In the genomic region with DNA sequence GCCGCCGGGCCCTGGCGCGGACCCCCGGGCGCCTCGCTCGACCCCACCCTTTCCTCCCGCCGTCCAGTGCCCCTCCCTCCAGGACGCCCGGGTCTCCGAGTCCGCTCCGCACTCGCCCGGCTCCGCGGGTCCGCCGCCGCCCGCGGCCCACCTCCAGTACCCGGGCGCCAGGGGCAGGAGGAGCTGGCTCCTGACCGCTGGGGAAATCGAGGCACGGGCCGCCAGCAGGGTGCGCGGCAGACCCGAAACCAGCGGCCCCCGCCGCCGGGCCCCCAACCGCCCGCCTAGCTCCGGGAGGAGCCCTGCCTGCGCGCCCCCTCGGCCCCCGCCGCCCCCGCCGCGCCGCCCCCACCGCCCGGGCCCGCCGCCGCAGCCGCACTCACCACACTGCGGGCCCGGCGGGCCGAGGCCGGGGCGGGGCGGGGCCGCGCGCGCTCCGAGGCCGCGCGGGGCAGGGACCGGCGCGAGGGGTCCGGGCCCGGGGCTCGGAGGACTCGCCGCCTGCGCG, we compare ENCODE assay signal across 8 cellular contexts. TPM values are rescaled to one million over a fixed set of nuclear protein-coding genes. Genes with fewer than 3 reads are reported as not detected.
DNase-seq lines count a peak whose midpoint lies in the region; ATAC-seq and TF ChIP-seq lines count a peak whose summit lies in the region.

No MANE protein-coding gene starts in this region.

- peak overlapping the region; percentile 25 for H2BK5ac ChIP-seq in mesendoderm (ENCODE audit: low read length)

- peak overlapping the region; percentile 94 for H3K56ac ChIP-seq in mesendoderm (ENCODE audit: low read length)

- H3K27ac ChIP-seq in mesendoderm (ENCODE audit: low read depth, low read length): peak overlapping the region; percentile 91

- H3K9ac ChIP-seq in mesendoderm (ENCODE audit: low read length): peak overlapping the region; percentile 79

- peaks cover 0 to 2% (median 0%) of the 10 kb centered on the region in 5 experiments for H3K9me3 Mint-ChIP-seq in brain

- peak overlapping the region; percentile 75 for H3K4ac ChIP-seq in mesendoderm (ENCODE audit: low read depth, low read length)

- ATAC-seq in HG03520 (IDR thresholded peaks at IDR 0.05; ENCODE audit: unreplicated experiment): peak; percentile 22

- peak overlapping the region; percentile 75 for H3K18ac ChIP-seq in mesendoderm (ENCODE audit: low read length)

- H2BK15ac ChIP-seq in mesendoderm (replicated peaks; ENCODE audit: low read depth): no peak overlapping the region

- peaks cover 3% of the 10 kb centered on the region for H3K36me3 Mint-ChIP-seq in brain

- H2AK5ac ChIP-seq in mesendoderm (ENCODE audit: low read length): no peak overlapping the region

- H3K27ac Mint-ChIP-seq in brain: peak overlapping the region in 1 of 5 experiments; percentile 58

- peak overlapping the region; percentile 73 for H3K4me2 ChIP-seq in mesendoderm (ENCODE audit: low read length)

- no peak for TF ChIP-seq CTCF in brain (conservative IDR thresholded peaks at IDR 0.05)

- DNase-seq in stimulated activated CD4-positive, alpha-beta T cell treated with anti-CD3 and anti-CD28 coated beads, Interleukin-4, amount 100 ng/mL, for 1 hour: peak; percentile 41
- DNase-seq in stimulated activated CD4-positive, alpha-beta T cell treated with anti-CD3 and anti-CD28 coated beads, Interleukin-1b, Interleukin-23, amount 100 ng/mL, for 48 hours: no peak
- DNase-seq in mesendoderm (no peak), middle frontal gyrus (ENCODE audit: extremely low spot score, low spot score) (no peak), inferior parietal cortex (ENCODE audit: extremely low spot score) (no peak), COR-L47 (lab: John Stamatoyannopoulos, UW) (no peak)

- H3K4me3 ChIP-seq in mesendoderm (ENCODE audit: low read length): peak overlapping the region; percentile 36

- peaks cover 10% of the 10 kb centered on the region for H3K79me1 ChIP-seq in mesendoderm (ENCODE audit: low read length)

- H3K4me1 Mint-ChIP-seq in brain: peaks cover 40% of the 10 kb centered on the region

- peak overlapping the region; percentile 10 for H2BK120ac ChIP-seq in mesendoderm (ENCODE audit: low read depth, low read length)

- peaks cover 23% of the 10 kb centered on the region for H3K4me1 ChIP-seq in mesendoderm (ENCODE audit: control insufficient read depth, low read depth, low read length)

- H3K36me3 ChIP-seq in mesendoderm (ENCODE audit: control insufficient read depth, insufficient read depth, low read length): peaks cover under 1% of the 10 kb centered on the region

- H3K4me3 Mint-ChIP-seq in brain: peak overlapping the region in 3 of 5 experiments; percentile 73 to 82 (median 79)

- peaks cover 3% of the 10 kb centered on the region for H3K27me3 Mint-ChIP-seq in brain

- no peaks in the 10 kb centered on the region for H3K27me3 ChIP-seq in mesendoderm (ENCODE audit: insufficient read depth, low read length, poor library complexity)

- no CpG with 5 or more reads among the region's 80 CpGs for WGBS in mesendoderm (ENCODE audit: extremely low coverage, insufficient coverage, low lambda C conversion rate)

- H4K5ac ChIP-seq in mesendoderm (ENCODE audit: low read length): no peak overlapping the region

- peaks cover 43% of the 10 kb centered on the region for H3K79me2 ChIP-seq in mesendoderm (ENCODE audit: control insufficient read depth, insufficient read depth, low read length)

- H3K23ac ChIP-seq in mesendoderm (ENCODE audit: low read length): no peak overlapping the region

- no peak overlapping the region for H4K8ac ChIP-seq in mesendoderm (ENCODE audit: low read depth, low read length)

RNA-seq across cellular contexts. Expression of a gene that starts 0.3 kb away (rescaled TPM):
- polyA plus RNA-seq in brain (ENCODE audit: insufficient read depth, low read depth, low replicate concordance): 19.6 TPM
- 25.3 TPM for polyA plus RNA-seq in mesendoderm (2013, experiment 1 of 2)
- 24.3 TPM for polyA plus RNA-seq in mesendoderm (2013, experiment 2 of 2)

RNA-seq across cellular contexts. Expression of a gene that starts 9.2 kb away (rescaled TPM):
- 15.7 TPM for polyA plus RNA-seq in brain (ENCODE audit: insufficient read depth, low read depth, low replicate concordance)
- polyA plus RNA-seq in mesendoderm (2013, experiment 1 of 2): 6.8 TPM
- 6.4 TPM for polyA plus RNA-seq in mesendoderm (2013, experiment 2 of 2)

RNA-seq across cellular contexts. Expression of a gene that starts 9.9 kb away (rescaled TPM):
- polyA plus RNA-seq in brain (ENCODE audit: insufficient read depth, low read depth, low replicate concordance): 63.9 TPM
- polyA plus RNA-seq in mesendoderm (2013, experiment 1 of 2): 79.0 TPM
- polyA plus RNA-seq in mesendoderm (2013, experiment 2 of 2): 78.3 TPM

RNA-seq across cellular contexts. Expression of a gene that starts 16.0 kb away (rescaled TPM):
- polyA plus RNA-seq in brain (ENCODE audit: insufficient read depth, low read depth, low replicate concordance): 49.3 TPM
- polyA plus RNA-seq in mesendoderm (2013, experiment 1 of 2): 17.0 TPM
- 17.9 TPM for polyA plus RNA-seq in mesendoderm (2013, experiment 2 of 2)

RNA-seq across cellular contexts. Expression of a gene that starts 19.8 kb away (rescaled TPM):
- polyA plus RNA-seq in brain (ENCODE audit: insufficient read depth, low read depth, low replicate concordance): 1.1 TPM
- polyA plus RNA-seq in mesendoderm (2013, experiment 1 of 2): not detected
- 0.01 TPM for polyA plus RNA-seq in mesendoderm (2013, experiment 2 of 2)
